ENCODE assay signal across 8 cellular contexts in the genomic region with DNA sequence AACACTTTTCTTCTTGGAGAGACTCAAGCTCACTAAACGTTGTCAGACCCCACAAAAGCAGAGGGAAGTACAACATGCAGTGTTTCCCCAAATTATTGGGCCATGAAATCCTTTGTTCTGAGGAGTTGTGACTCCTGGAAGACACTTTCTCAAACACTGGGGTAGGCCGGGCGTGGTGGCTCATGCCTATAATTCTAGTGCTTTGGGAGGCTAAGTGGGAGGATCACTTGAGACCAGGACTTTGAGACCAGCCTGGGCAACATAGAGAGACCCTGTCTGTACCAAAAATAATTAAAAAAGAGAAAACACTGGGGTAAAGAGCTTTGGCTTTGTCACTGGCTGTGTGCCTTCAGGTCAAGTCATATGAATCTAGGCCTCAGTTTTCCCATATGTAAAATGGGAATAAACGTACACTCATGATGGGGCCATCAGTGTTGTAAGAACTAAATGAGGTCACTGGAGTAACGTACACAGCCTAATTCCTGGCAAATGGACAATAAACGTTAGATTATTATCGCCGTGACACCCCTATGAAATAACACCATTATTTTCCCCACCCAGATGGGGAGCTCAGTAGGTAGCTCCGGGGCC.
A peak's percentile ranks its signal among the peaks of the same experiment; 100 is the strongest.
DNase-seq lines count a peak whose midpoint lies in the region; ATAC-seq and TF ChIP-seq lines count a peak whose summit lies in the region.

No MANE protein-coding gene starts in this region.

- peaks cover 17% of the 10 kb centered on the region for H3K27me3 Mint-ChIP-seq in T-helper 17 cell

- H3K4me1 ChIP-seq in body of pancreas = peaks cover 5% of the 10 kb centered on the region

- H3K4me1 Mint-ChIP-seq in T-helper 17 cell = peaks cover 9% of the 10 kb centered on the region

- H3K36me3 ChIP-seq in H7 (replicated peaks; ENCODE audit: control insufficient read depth, insufficient read depth, low read length) = no peaks in the 10 kb centered on the region
- no peaks in the 10 kb centered on the region for H3K36me3 ChIP-seq in body of pancreas (replicated peaks in 1 of 2; ENCODE audit: insufficient read depth in 1 of 2, low read depth in 2 of 2)

- peak overlapping the region in 1 of 4 donors; percentile 50 for H3K27ac ChIP-seq in body of pancreas

- DNase-seq in H7 (no peak), T-helper 17 cell (no peak), fibroblast of villous mesenchyme (ENCODE audit: low read depth) (no peak), skeletal muscle cell (ENCODE audit: low read depth) (no peak), lower leg skin (ENCODE audit: low spot score in 2 of 2) (no peak), NCI-H2029 treated with DMSO at 0.1 percent for 48 hours (lab: John Stamatoyannopoulos, UW) (no peak), body of pancreas (no peak)

- peak overlapping the region; percentile 70; the same call in 1 of the 2 replicates for H3K4me3 ChIP-seq in H7 (ENCODE audit: insufficient read depth, low read depth, low read length)
- peak overlapping the region; percentile 67 for H3K4me3 ChIP-seq in fibroblast of villous mesenchyme (ENCODE audit: low read depth, low read length)
- H3K4me3 ChIP-seq in skeletal muscle cell (ENCODE audit: low read depth, low read length) = peak overlapping the region; percentile 65
- no peak overlapping the region for H3K4me3 ChIP-seq in lower leg skin (ENCODE audit: low read depth, poor library complexity, severe bottlenecking)
- no peak overlapping the region for H3K4me3 ChIP-seq in body of pancreas

- TF ChIP-seq CTCF in fibroblast of villous mesenchyme (IDR thresholded peaks at IDR 0.05; ENCODE audit: insufficient read depth, low read depth, low read length) (no peak), lower leg skin (IDR thresholded peaks at IDR 0.05) (no peak), body of pancreas (IDR thresholded peaks at IDR 0.05) (peak in 2 of 7 experiments; percentile 36 to 45)

- H3K27me3 ChIP-seq in H7 (ENCODE audit: control insufficient read depth, insufficient read depth, low read length) = 0 out of 2 replicates have a peak, but pooled peaks cover 1% of the 10 kb centered on the region
- H3K27me3 ChIP-seq in body of pancreas = no peaks in the 10 kb centered on the region

- H3K4me3 Mint-ChIP-seq in T-helper 17 cell = peak overlapping the region; percentile 85

- ATAC-seq in T-helper 17 cell (no peak), HG02981 (IDR thresholded peaks at IDR 0.05; ENCODE audit: unreplicated experiment) (no peak), body of pancreas (no peak)

- H3K9me3 ChIP-seq in T-helper 17 cell (ENCODE audit: control insufficient read depth, low read length, poor library complexity, severe bottlenecking) (no peaks in the 10 kb centered on the region), body of pancreas (no peaks in the 10 kb centered on the region)

- peaks cover under 1% of the 10 kb centered on the region for H3K36me3 Mint-ChIP-seq in T-helper 17 cell (ENCODE audit: low read depth)

- 29 to 34% methylated on average over 9 of the region's 9 CpGs for WGBS in lower leg skin, 2 donors
- WGBS in body of pancreas, 2 donors = 22% methylated on average over 9 of the region's 9 CpGs

- no peak overlapping the region for H3K27ac Mint-ChIP-seq in T-helper 17 cell

- TF ChIP-seq POLR2A in lower leg skin (IDR thresholded peaks at IDR 0.05) = no peak
- no peak for TF ChIP-seq POLR2A in body of pancreas (IDR thresholded peaks at IDR 0.05)

- intact Hi-C loops in lower leg skin (cut with DNase I; ENCODE audit: low total_unique reads) (loop anchor here (2.0 to 5.0 kb wide), 3 partner anchors 304 to 816 kb away; no protein-coding TSS in a partner anchor), body of pancreas (cut with DNase I) (loop anchor here (5.0 to 10.0 kb wide), 2 partner anchors 356 to 818 kb away; no protein-coding TSS in a partner anchor)

Comparison
In these comparisons a context has a peak if more than half of its experiments do, and no peak if none do; other contexts are left out.
1. H3K4me3 ChIP-seq: peak in H7 (single experiment), fibroblast of villous mesenchyme (single experiment) and skeletal muscle cell (single experiment); none in lower leg skin (single experiment) and body of pancreas (0 of 2).